Comparison of ENCODE assay signal across 35 cellular contexts in the genomic region with DNA sequence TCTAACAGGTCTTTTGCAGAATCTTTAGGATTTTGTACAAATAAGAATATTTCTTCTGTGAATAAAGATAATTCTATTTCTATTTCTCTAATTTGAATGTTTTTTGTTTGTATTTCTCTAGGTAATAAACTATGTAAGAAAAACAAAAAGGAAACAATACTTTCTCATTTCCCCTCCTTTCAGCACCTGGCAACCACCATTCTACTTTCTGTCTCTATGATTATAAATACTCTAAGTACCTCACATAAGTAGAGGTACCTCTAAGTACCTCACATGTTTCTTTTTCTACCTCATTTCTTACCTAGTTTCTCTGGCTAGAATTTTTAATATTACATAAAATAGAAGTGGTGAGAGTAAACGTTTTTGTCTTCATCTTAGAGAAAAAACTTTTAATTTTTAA.
"Had no signal": no experiment of that assay in that cellular context is flagged by ENCODE, and none has a peak within 500 bp of the region (broad histone marks: within the 10 kb centered on the region; RNA-seq: fewer than 3 reads in every experiment).

No MANE protein-coding gene starts in this region.

- DNase-seq: Karpas-422, Kasumi-1, MG63, MV-4-11, NCI-H1048, NCI-H1092, NCI-H1092 treated with DMSO at 0.1 percent for 48 hours, NCI-H1105, NCI-H1105 treated with DMSO at 0.1 percent for 48 hours, NCI-H1417, NCI-H1417 treated with DMSO at 0.1 percent for 48 hours, NCI-H1436, NCI-H1436 treated with DMSO at 0.1 percent for 48 hours, NCI-H146, NCI-H1694, NCI-H1694 treated with DMSO at 0.1 percent for 48 hours, NCI-H187, NCI-H187 treated with DMSO at 0.1 percent for 48 hours, NCI-H1930, NCI-H2029, NCI-H2029 treated with DMSO at 0.1 percent for 48 hours, NCI-H2081, NCI-H2081 treated with DMSO at 0.1 percent for 48 hours, NCI-H2107, NCI-H2171 treated with DMSO at 0.1 percent for 48 hours, NCI-H2227 treated with DMSO at 0.1 percent for 48 hours, NCI-H226, NCI-H345, NCI-H446, NCI-H446 treated with DMSO at 0.1 percent for 48 hours, NCI-H510A, NCI-H510A treated with DMSO at 0.1 percent for 48 hours, NCI-H524, NCI-H524 treated with DMSO at 0.1 percent for 48 hours had no signal

- H3K4me3 ChIP-seq: MG63 had no signal

- H3K9me3 ChIP-seq: MG63 had no signal

- H3K36me3 ChIP-seq: MG63 had no signal

- H3K27ac ChIP-seq: KMS-11 had no signal

- H3K9ac ChIP-seq: KMS-11 had no signal

- H3K27me3 ChIP-seq: MG63 had no signal

- H3K4me2 ChIP-seq: KMS-11 had no signal
